In the genomic region with DNA sequence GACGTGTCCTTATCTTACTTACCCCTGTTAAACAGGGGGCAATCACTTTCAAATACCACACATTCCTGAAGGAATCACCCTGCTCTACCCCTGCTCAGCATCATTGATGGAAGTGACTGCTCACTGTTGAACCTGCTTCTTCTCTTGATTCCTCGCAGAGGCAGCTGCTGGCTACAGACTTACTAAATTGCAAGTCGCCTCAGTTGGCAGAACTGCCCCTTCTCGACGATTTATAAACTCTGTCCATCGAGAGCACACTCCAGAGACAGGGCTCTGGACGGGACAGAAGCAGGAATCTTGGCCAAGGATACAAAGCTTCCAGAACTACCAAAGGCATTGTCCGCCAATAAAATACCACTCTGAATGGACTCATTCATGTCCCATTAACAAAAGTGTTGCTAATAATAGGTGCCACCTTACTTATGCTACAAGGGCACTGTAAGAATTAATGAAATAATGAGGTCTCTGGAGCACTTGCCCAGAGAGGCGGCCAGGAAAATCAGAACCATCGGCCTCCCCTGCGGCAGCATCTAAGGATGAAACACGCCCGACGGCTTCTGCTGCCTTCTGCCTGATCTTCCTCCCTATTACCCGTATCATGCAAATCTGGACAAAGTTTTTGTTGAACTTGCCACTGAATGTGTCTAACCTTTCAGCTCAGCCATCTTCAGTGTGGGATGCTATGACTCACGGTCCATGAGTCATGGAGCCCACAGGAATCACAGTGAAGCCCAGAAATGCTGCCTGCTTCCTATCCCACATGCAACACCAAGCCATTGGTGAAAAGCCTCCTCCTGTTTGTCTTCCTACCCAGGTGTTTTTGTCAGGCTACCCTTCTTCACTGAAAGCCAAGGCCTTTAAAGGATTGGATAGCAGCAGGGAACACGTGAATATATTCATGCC, we compare ENCODE assay signal across 8 cellular contexts.
DNase-seq lines count a peak whose midpoint lies in the region; ATAC-seq, FAIRE-seq and TF ChIP-seq lines count a peak whose summit lies in the region.

No MANE protein-coding gene starts in this region.

- WGBS in adrenal gland, 4 donors = 69 to 77% (median 75%) methylated on average over 17 of the region's 17 CpGs

- no peaks in the 10 kb centered on the region for H3K27me3 ChIP-seq in adrenal gland
- H3K27me3 ChIP-seq in keratinocyte (ENCODE audit: control insufficient read depth, extremely low read depth, insufficient read depth, low read length) = no peaks in the 10 kb centered on the region

- H3K27me3 Mint-ChIP-seq in endothelial cell (ENCODE audit: unreplicated experiment) = peaks cover 2% of the 10 kb centered on the region

- H3K9me1 ChIP-seq in keratinocyte (ENCODE audit: control insufficient read depth, extremely low read depth, insufficient read depth, low read length) = peaks cover 4% of the 10 kb centered on the region

- no peaks in the 10 kb centered on the region for H4K20me1 ChIP-seq in keratinocyte (ENCODE audit: control insufficient read depth, extremely low read depth, insufficient read depth, low read length)

- peak; percentile 100 for FAIRE-seq in keratinocyte (lab: Jason Lieb, UNC)

- H3K4me1 ChIP-seq in adrenal gland (replicated peaks in 1 of 2) = peaks cover 0 to 28% of the 10 kb centered on the region in 2 donors
- H3K4me1 ChIP-seq in keratinocyte (ENCODE audit: control insufficient read depth, extremely low read depth, insufficient read depth, low read length) = peaks cover 11% of the 10 kb centered on the region

- no peak for ATAC-seq in GM19023 (IDR thresholded peaks at IDR 0.05; ENCODE audit: unreplicated experiment)

- TF ChIP-seq CTCF in adrenal gland (IDR thresholded peaks at IDR 0.05) (no peak), keratinocyte (optimal IDR thresholded peaks at IDR 0.05 in 1 of 3, IDR thresholded peaks at IDR 0.05 in 1 of 3, conservative IDR thresholded peaks at IDR 0.05 in 1 of 3; ENCODE audit: extremely low read depth in 1 of 3, insufficient read depth in 2 of 3, low read length in 3 of 3) (no peak), GM10266 (IDR thresholded peaks at IDR 0.05; ENCODE audit: control insufficient read depth, insufficient read depth, low read depth, missing control alignments) (no peak), endothelial cell (IDR thresholded peaks at IDR 0.05; ENCODE audit: unreplicated experiment) (no peak)

- DNase-seq in 8988T (peak; percentile 23), HS-27A (ENCODE audit: low read depth) (peak; percentile 89), adrenal gland (peak; percentile 60 to 84 (median 81)), keratinocyte (ENCODE audit: low read depth, low spot score) (peak; percentile 76), GM10266 (ENCODE audit: extremely low spot score) (no peak), endothelial cell (ENCODE audit: low spot score) (no peak)
- peak; percentile 8 to 54 (median 27) for DNase-seq in stimulated activated CD4-positive, alpha-beta T cell treated with anti-CD3 and anti-CD28 coated beads, TNF-alpha, amount 100 ng/mL, for 24 hours (ENCODE audit: low read depth in 3 of 3)

- peak overlapping the region; percentile 48 for H3K4me2 ChIP-seq in keratinocyte (ENCODE audit: control insufficient read depth, extremely low read depth, insufficient read depth, low read depth, low read length)

- no peaks in the 10 kb centered on the region for H3K36me3 ChIP-seq in adrenal gland (replicated peaks in 1 of 2)
- H3K36me3 ChIP-seq in keratinocyte (ENCODE audit: control insufficient read depth in 2 of 2, extremely low read depth in 1 of 2, insufficient read depth in 2 of 2, low read length in 2 of 2) = no peaks in the 10 kb centered on the region

- TF ChIP-seq POLR2A in adrenal gland (IDR thresholded peaks at IDR 0.05) = no peak

- no peak overlapping the region for H3K27ac Mint-ChIP-seq in endothelial cell (ENCODE audit: unreplicated experiment)

- peaks cover 5% of the 10 kb centered on the region for H3K4me1 Mint-ChIP-seq in endothelial cell (ENCODE audit: unreplicated experiment)

- H3K9me3 Mint-ChIP-seq in endothelial cell (ENCODE audit: unreplicated experiment) = no peaks in the 10 kb centered on the region

- H2AFZ ChIP-seq in keratinocyte (ENCODE audit: control insufficient read depth, low read length) = peak overlapping the region; percentile 46

- intact Hi-C loops in adrenal gland (cut with DNase I) = no loop called here

- H3K9me3 ChIP-seq in adrenal gland (replicated peaks in 1 of 3) (no peaks in the 10 kb centered on the region), keratinocyte (ENCODE audit: control insufficient read depth, low read depth, low read length) (no peaks in the 10 kb centered on the region)

- H3K9ac ChIP-seq in keratinocyte (ENCODE audit: control insufficient read depth, extremely low read depth, insufficient read depth, low read length) = no peak overlapping the region

- peaks cover 4% of the 10 kb centered on the region for H3K36me3 Mint-ChIP-seq in endothelial cell (ENCODE audit: low read depth, unreplicated experiment)

- H3K4me3 Mint-ChIP-seq in endothelial cell (ENCODE audit: unreplicated experiment) = no peak overlapping the region

- dilution Hi-C loops in keratinocyte (cut with MboI; ENCODE audit: extremely low pct_ligation_motif_present, low sequenced_read_pairs) = no loop called here

- H3K79me2 ChIP-seq in keratinocyte (ENCODE audit: control insufficient read depth, insufficient read depth, low read length) = no peaks in the 10 kb centered on the region

- peak overlapping the region in 1 of 5 donors; percentile 4 for H3K27ac ChIP-seq in adrenal gland
- no peak overlapping the region for H3K27ac ChIP-seq in keratinocyte (ENCODE audit: control insufficient read depth, insufficient read depth, low read length)

- H3K4me3 ChIP-seq in adrenal gland (no peak overlapping the region), keratinocyte (ENCODE audit: control insufficient read depth in 2 of 3, extremely low read depth in 1 of 3, insufficient read depth in 2 of 3, low read depth in 1 of 3, low read length in 3 of 3) (no peak overlapping the region)

Comparison
In these comparisons a context has a peak if more than half of its experiments do, and no peak if none do; other contexts are left out.
1. DNase-seq: peak in 8988T (single experiment), HS-27A (single experiment), adrenal gland (7 of 7), keratinocyte (single experiment) and stimulated activated CD4-positive, alpha-beta T cell treated with anti-CD3 and anti-CD28 coated beads, TNF-alpha, amount 100 ng/mL, for 24 hours (3 of 3); none in GM10266 (single experiment) and endothelial cell (single experiment).